Comparison of ENCODE assay signal across 24 cellular contexts in the genomic region with DNA sequence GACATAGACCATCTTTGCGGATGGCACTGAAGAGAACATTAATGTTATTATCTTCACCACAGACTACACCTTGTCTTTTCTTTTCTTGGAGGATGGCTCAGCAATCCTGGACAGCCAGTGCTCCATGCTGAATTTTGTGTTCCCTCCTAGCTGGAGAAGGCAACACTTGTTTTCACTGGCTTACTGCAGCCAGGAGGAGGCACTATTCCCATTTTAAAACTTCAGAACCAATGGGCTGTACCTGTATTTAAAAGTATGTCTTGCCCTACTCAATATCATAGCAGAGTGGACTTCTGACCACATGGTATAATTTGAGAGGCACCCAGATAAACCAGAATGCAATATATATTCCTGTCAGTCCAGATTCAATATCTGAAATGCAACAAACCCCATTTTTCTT. TPM values are rescaled to one million over a fixed set of nuclear protein-coding genes. Genes with fewer than 3 reads are reported as not detected.
DNase-seq lines count a peak whose midpoint lies in the region; TF ChIP-seq lines count a peak whose summit lies in the region.
"Had no signal": no experiment of that assay in that cellular context is flagged by ENCODE, and none has a peak within 500 bp of the region (broad histone marks: within the 10 kb centered on the region; RNA-seq: fewer than 3 reads in every experiment).

No MANE protein-coding gene starts in this region.

- peaks cover 3% of the 10 kb centered on the region; the same call in 1 of the 2 replicates for H3K27me3 Mint-ChIP-seq in HFFc6 (ENCODE audit: insufficient read depth)
- peaks cover 15 to 20% of the 10 kb centered on the region in 2 donors for H3K27me3 Mint-ChIP-seq in CD4-positive, alpha-beta memory T cell

- WGBS in mesendoderm (ENCODE audit: extremely low coverage, insufficient coverage, low lambda C conversion rate) = no CpG with 5 or more reads among the region's 1 CpG

- no peak overlapping the region for H3K23ac ChIP-seq in mesendoderm (ENCODE audit: low read length)

- H3K4ac ChIP-seq in mesendoderm (ENCODE audit: low read depth, low read length) = no peak overlapping the region

- H3K4me2 ChIP-seq in mesendoderm (ENCODE audit: low read length) = no peak overlapping the region

- TF ChIP-seq CTCF in GM06990 (IDR thresholded peaks at IDR 0.05; ENCODE audit: insufficient read depth, low read length, poor library complexity, severe bottlenecking) = peak; percentile 18
- TF ChIP-seq CTCF in HFFc6 (IDR thresholded peaks at IDR 0.05) = peak; percentile 37; the same call in 1 of the 2 replicates

- H3K9me3 Mint-ChIP-seq in HFFc6 = peaks cover 19% of the 10 kb centered on the region
- peaks cover 0 to 3% (median 0%) of the 10 kb centered on the region in 8 donors for H3K9me3 Mint-ChIP-seq in CD4-positive, alpha-beta memory T cell
- H3K9me3 Mint-ChIP-seq: activated T-cell treated with anti-CD3 and anti-CD28 coated beads, Interleukin-2, amount 50 U/mL, for 24 hours; effector memory CD8-positive, alpha-beta T cell; stimulated activated effector memory CD8-positive, alpha-beta T cell treated with anti-CD3 and anti-CD28 coated beads, Interleukin-12 subunit alpha, Interleukin-12 subunit beta, amount 100 ng/mL, for 72 hours had no signal

- no peaks in the 10 kb centered on the region for H3K9me3 ChIP-seq in CD4-positive, alpha-beta memory T cell (ENCODE audit: control insufficient read depth in 1 of 2, low read length in 2 of 2)
- H3K9me3 ChIP-seq: esophagus muscularis mucosa had no signal

- H4K5ac ChIP-seq in mesendoderm (ENCODE audit: low read length) = no peak overlapping the region

- no peak overlapping the region for H3K4me3 Mint-ChIP-seq in HFFc6
- no peak overlapping the region for H3K4me3 Mint-ChIP-seq in CD4-positive, alpha-beta memory T cell
- H3K4me3 Mint-ChIP-seq: activated T-cell treated with anti-CD3 and anti-CD28 coated beads, Interleukin-2, amount 50 U/mL, for 24 hours; CD14-positive monocyte; effector memory CD8-positive, alpha-beta T cell; immature natural killer cell; mesothelial cell of epicardium; naive thymus-derived CD8-positive, alpha-beta T cell; stimulated activated effector memory CD8-positive, alpha-beta T cell treated with anti-CD3 and anti-CD28 coated beads, Interleukin-12 subunit alpha, Interleukin-12 subunit beta, amount 100 ng/mL, for 72 hours had no signal

- CTCF ChIA-PET in CD4-positive, alpha-beta memory T cell (lab: Charles Lee; ENCODE audit: partially characterized antibody) = interaction anchor here (1.1 to 2.0 kb wide), 2 partner anchors 53 to 272 kb away, joined by 3 to 7 read pairs; a partner anchor contains a TSS

- H2BK5ac ChIP-seq in mesendoderm (ENCODE audit: low read length) = no peak overlapping the region

- in situ Hi-C loops in SK-MEL-5 (cut with HindIII; ENCODE audit: low pct_unique_long_range_greater_than_20kb, low sequenced_read_pairs) = no loop called here

- H4K8ac ChIP-seq in mesendoderm (ENCODE audit: low read depth, low read length) = no peak overlapping the region

- H3K79me1 ChIP-seq in mesendoderm (ENCODE audit: low read length) = no peaks in the 10 kb centered on the region

- no peak overlapping the region for H3K27ac ChIP-seq in mesendoderm (ENCODE audit: low read depth, low read length)
- no peak overlapping the region for H3K27ac ChIP-seq in CD4-positive, alpha-beta memory T cell (ENCODE audit: low read depth, low read length)
- H3K27ac ChIP-seq: brain microvascular endothelial cell, esophagus muscularis mucosa had no signal

- H3K4me1 ChIP-seq in mesendoderm (ENCODE audit: control insufficient read depth, low read depth, low read length) = no peaks in the 10 kb centered on the region
- H3K4me1 ChIP-seq in CD4-positive, alpha-beta memory T cell (ENCODE audit: insufficient read depth, low read length) = no peaks in the 10 kb centered on the region
- H3K4me1 ChIP-seq: esophagus muscularis mucosa had no signal

- H2BK15ac ChIP-seq in mesendoderm (replicated peaks; ENCODE audit: low read depth) = no peak overlapping the region

- no peaks in the 10 kb centered on the region for H3K4me1 Mint-ChIP-seq in HFFc6 (ENCODE audit: low read depth)
- H3K4me1 Mint-ChIP-seq in CD4-positive, alpha-beta memory T cell = no peaks in the 10 kb centered on the region
- H3K4me1 Mint-ChIP-seq: CD14-positive monocyte; immature natural killer cell; mesothelial cell of epicardium; naive thymus-derived CD8-positive, alpha-beta T cell; stimulated activated effector memory CD8-positive, alpha-beta T cell treated with anti-CD3 and anti-CD28 coated beads, Interleukin-12 subunit alpha, Interleukin-12 subunit beta, amount 100 ng/mL, for 72 hours had no signal

- DNase-seq in GM06990 (ENCODE audit: extremely low read depth, insufficient read length) = no peak
- no peak for DNase-seq in HFFc6
- DNase-seq in SK-MEL-5 (ENCODE audit: low read depth, low spot score) = peak; percentile 45
- peak; percentile 4 for DNase-seq in mesendoderm
- no peak for DNase-seq in SHP77 (lab: John Stamatoyannopoulos, UW)
- DNase-seq in activated naive CD4-positive, alpha-beta T cell treated with anti-CD3 and anti-CD28 coated beads, Interleukin-2, amount 50 U/mL, for 16 hours = no peak
- no peak for DNase-seq in CD4-positive, alpha-beta memory T cell
- DNase-seq: activated CD8-positive, alpha-beta memory T cell treated with anti-CD3 and anti-CD28 coated beads for 24 hours; activated T-cell treated with anti-CD3 and anti-CD28 coated beads, Interleukin-2, amount 50 U/mL, for 24 hours; brain microvascular endothelial cell; effector memory CD8-positive, alpha-beta T cell; foreskin melanocyte; HCEC 1CT; immature natural killer cell; naive thymus-derived CD8-positive, alpha-beta T cell; NCI-H1436; NCI-H2107; stimulated activated CD4-positive, alpha-beta T cell treated with anti-CD3 and anti-CD28 coated beads, Interleukin-2, amount 100 ng/mL, for 48 hours; substantia nigra; T-helper 2 cell had no signal

- no peak overlapping the region for H3K56ac ChIP-seq in mesendoderm (ENCODE audit: low read length)

- no peaks in the 10 kb centered on the region for H3K79me2 ChIP-seq in mesendoderm (ENCODE audit: control insufficient read depth, insufficient read depth, low read length)

- intact Hi-C loops in CD4-positive, alpha-beta memory T cell (cut with micrococcal nuclease) = no loop called here

- no peak overlapping the region for H2AK5ac ChIP-seq in mesendoderm (ENCODE audit: low read length)

- no peak overlapping the region for H2BK120ac ChIP-seq in mesendoderm (ENCODE audit: low read depth, low read length)

- POLR2A ChIA-PET in CD4-positive, alpha-beta memory T cell (lab: Charles Lee; ENCODE audit: partially characterized antibody) = no interaction called here

- H3K4me3 ChIP-seq in GM06990 (replicated peaks; ENCODE audit: low read depth, low read length) = no peak overlapping the region
- no peak overlapping the region for H3K4me3 ChIP-seq in mesendoderm (ENCODE audit: low read length)
- no peak overlapping the region for H3K4me3 ChIP-seq in CD4-positive, alpha-beta memory T cell (ENCODE audit: low read length in 2 of 2)
- H3K4me3 ChIP-seq: esophagus muscularis mucosa had no signal

- H3K18ac ChIP-seq in mesendoderm (ENCODE audit: low read length) = no peak overlapping the region

- H3K36me3 ChIP-seq in GM06990 (ENCODE audit: control insufficient read depth, insufficient read depth, low read length) (no peaks in the 10 kb centered on the region), mesendoderm (ENCODE audit: control insufficient read depth, insufficient read depth, low read length) (no peaks in the 10 kb centered on the region)
- H3K36me3 ChIP-seq in CD4-positive, alpha-beta memory T cell (ENCODE audit: insufficient read depth, low read length) = no peaks in the 10 kb centered on the region
- H3K36me3 ChIP-seq: brain microvascular endothelial cell, esophagus muscularis mucosa had no signal

- H3K9ac ChIP-seq in mesendoderm (ENCODE audit: low read length) = no peak overlapping the region

- H3K27me3 ChIP-seq in GM06990 (replicated peaks; ENCODE audit: control insufficient read depth, insufficient read depth, low read length) = no peaks in the 10 kb centered on the region
- H3K27me3 ChIP-seq in mesendoderm (ENCODE audit: insufficient read depth, low read length, poor library complexity) = no peaks in the 10 kb centered on the region
- H3K27me3 ChIP-seq in CD4-positive, alpha-beta memory T cell (ENCODE audit: insufficient read depth, low read length) = no peaks in the 10 kb centered on the region
- H3K27me3 ChIP-seq: brain microvascular endothelial cell had no signal

- no peak overlapping the region for H3K27ac Mint-ChIP-seq in HFFc6
- H3K27ac Mint-ChIP-seq in CD4-positive, alpha-beta memory T cell = no peak overlapping the region
- H3K27ac Mint-ChIP-seq: activated T-cell treated with anti-CD3 and anti-CD28 coated beads, Interleukin-2, amount 50 U/mL, for 24 hours; CD14-positive monocyte; effector memory CD8-positive, alpha-beta T cell; immature natural killer cell; mesothelial cell of epicardium; naive thymus-derived CD8-positive, alpha-beta T cell; stimulated activated effector memory CD8-positive, alpha-beta T cell treated with anti-CD3 and anti-CD28 coated beads, Interleukin-12 subunit alpha, Interleukin-12 subunit beta, amount 100 ng/mL, for 72 hours had no signal

- H3K36me3 Mint-ChIP-seq in HFFc6 (ENCODE audit: low read depth) = no peaks in the 10 kb centered on the region
- no peaks in the 10 kb centered on the region for H3K36me3 Mint-ChIP-seq in CD4-positive, alpha-beta memory T cell
- H3K36me3 Mint-ChIP-seq: CD14-positive monocyte; immature natural killer cell; mesothelial cell of epicardium; naive thymus-derived CD8-positive, alpha-beta T cell; stimulated activated effector memory CD8-positive, alpha-beta T cell treated with anti-CD3 and anti-CD28 coated beads, Interleukin-12 subunit alpha, Interleukin-12 subunit beta, amount 100 ng/mL, for 72 hours had no signal

RNA-seq across cellular contexts. Expression of a gene that starts 53.3 kb away (rescaled TPM):
- 10 to 100 TPM; 27.6 to 36.3 (median 29.4) TPM for total RNA-seq in HFFc6 (2021; fragmentation: NEBNext Ultra II Directional; extraction: Animal tissue kit (Norgen Biotek cat#: 25700))
- total RNA-seq in SK-MEL-5 (2014; rRNA removed; shearing (Covaris generic)) = 50.5 and 53.2 TPM in 2 replicates
- polyA plus RNA-seq in SK-MEL-5 (2015; cell fraction: cytosol; rRNA removed) = 29.3 and 41.7 TPM in 2 replicates
- polyA plus RNA-seq in SK-MEL-5 (2015; cell fraction: nucleus; rRNA removed) = 43.1 and 49.1 TPM in 2 replicates
- polyA plus RNA-seq in mesendoderm (2013, experiment 1 of 2) = 28.0 TPM
- 27.8 TPM for polyA plus RNA-seq in mesendoderm (2013, experiment 2 of 2)
- total RNA-seq in CD4-positive, alpha-beta memory T cell = 10 to 100 TPM; 37.9 to 44.3 TPM
- 10 to 100 TPM in 1 of 2 donors, 1 to 10 TPM in 1; 6.7 to 22.3 TPM for polyA plus RNA-seq in CD4-positive, alpha-beta memory T cell

Comparison
In these comparisons a context has a peak if more than half of its experiments do, and no peak if none do; other contexts are left out.
1. DNase-seq: peak in SK-MEL-5 (single experiment) and mesendoderm (single experiment); none in GM06990 (single experiment), HFFc6 (single experiment), SHP77 (0 of 2), activated naive CD4-positive, alpha-beta T cell treated with anti-CD3 and anti-CD28 coated beads, Interleukin-2, amount 50 U/mL, for 16 hours (single experiment) and CD4-positive, alpha-beta memory T cell (0 of 5).